ENCODE assay signal across 3 cellular contexts in the genomic region with DNA sequence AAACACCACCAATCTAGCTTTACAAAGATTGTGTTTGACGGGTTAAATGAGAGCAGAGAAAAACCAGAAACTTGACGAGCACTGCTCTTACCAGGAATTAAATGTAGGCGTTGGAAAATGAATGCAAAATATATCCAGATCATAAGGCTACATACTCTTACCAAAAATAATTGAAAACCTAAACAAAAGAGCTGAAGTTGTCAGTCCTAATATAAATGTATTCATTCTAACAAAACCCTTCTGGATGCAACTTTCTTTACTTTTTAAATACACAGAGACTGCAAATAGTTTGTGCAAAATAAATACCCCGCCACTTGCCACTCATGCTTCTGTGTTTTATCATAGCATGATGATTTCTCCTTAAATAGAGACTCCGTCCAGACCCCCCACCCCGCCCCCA.
TF ChIP-seq lines count a peak whose summit lies in the region.

No MANE protein-coding gene starts in this region.

TF ChIP-seq in HCT116, 20 proteins besides CTCF, POLR2A, EP300 and RAD21:
- TF ChIP-seq FOSL1 (IDR thresholded peaks at IDR 0.05; ENCODE audit: low read depth) = no peak
- TF ChIP-seq, protein P1, sequence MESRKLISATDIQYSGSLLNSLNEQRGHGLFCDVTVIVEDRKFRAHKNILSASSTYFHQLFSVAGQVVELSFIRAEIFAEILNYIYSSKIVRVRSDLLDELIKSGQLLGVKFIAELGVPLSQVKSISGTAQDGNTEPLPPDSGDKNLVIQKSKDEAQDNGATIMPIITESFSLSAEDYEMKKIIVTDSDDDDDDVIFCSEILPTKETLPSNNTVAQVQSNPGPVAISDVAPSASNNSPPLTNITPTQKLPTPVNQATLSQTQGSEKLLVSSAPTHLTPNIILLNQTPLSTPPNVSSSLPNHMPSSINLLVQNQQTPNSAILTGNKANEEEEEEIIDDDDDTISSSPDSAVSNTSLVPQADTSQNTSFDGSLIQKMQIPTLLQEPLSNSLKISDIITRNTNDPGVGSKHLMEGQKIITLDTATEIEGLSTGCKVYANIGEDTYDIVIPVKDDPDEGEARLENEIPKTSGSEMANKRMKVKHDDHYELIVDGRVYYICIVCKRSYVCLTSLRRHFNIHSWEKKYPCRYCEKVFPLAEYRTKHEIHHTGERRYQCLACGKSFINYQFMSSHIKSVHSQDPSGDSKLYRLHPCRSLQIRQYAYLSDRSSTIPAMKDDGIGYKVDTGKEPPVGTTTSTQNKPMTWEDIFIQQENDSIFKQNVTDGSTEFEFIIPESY (IDR thresholded peaks at IDR 0.05; ENCODE audit: extremely low read depth, insufficient replicate concordance, low read length) = no peak
- TF ChIP-seq SIN3A (IDR thresholded peaks at IDR 0.05; ENCODE audit: low read depth) = no peak
- TF ChIP-seq JUND (IDR thresholded peaks at IDR 0.05) = no peak
- TF ChIP-seq CEBPB (IDR thresholded peaks at IDR 0.05; ENCODE audit: low read depth) = no peak
- no peak for TF ChIP-seq SRF (IDR thresholded peaks at IDR 0.05; ENCODE audit: low read depth)
- TF ChIP-seq ZNF274 (IDR thresholded peaks at IDR 0.05; ENCODE audit: low read depth, low read length) = no peak
- TF ChIP-seq ELF1 (IDR thresholded peaks at IDR 0.05; ENCODE audit: borderline replicate concordance, low read depth) = no peak
- TF ChIP-seq ZFX (IDR thresholded peaks at IDR 0.05) = no peak
- no peak for TF ChIP-seq YY1 (IDR thresholded peaks at IDR 0.05; ENCODE audit: extremely low read depth, insufficient replicate concordance, low read depth, low read length)
- TF ChIP-seq SP1 (IDR thresholded peaks at IDR 0.05; ENCODE audit: low read depth) = no peak
- no peak for TF ChIP-seq POLR2AphosphoS5 (IDR thresholded peaks at IDR 0.05; ENCODE audit: low read depth, low read length)
- TF ChIP-seq EGR1 (IDR thresholded peaks at IDR 0.05; ENCODE audit: low read depth) = no peak
- no peak for TF ChIP-seq EZH2 (IDR thresholded peaks at IDR 0.05)
- no peak for TF ChIP-seq CBX3 (IDR thresholded peaks at IDR 0.05; ENCODE audit: low read depth)
- TF ChIP-seq, protein P2, sequence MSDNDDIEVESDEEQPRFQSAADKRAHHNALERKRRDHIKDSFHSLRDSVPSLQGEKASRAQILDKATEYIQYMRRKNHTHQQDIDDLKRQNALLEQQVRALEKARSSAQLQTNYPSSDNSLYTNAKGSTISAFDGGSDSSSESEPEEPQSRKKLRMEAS (IDR thresholded peaks at IDR 0.05) = no peak
- TF ChIP-seq TCF7L2 (IDR thresholded peaks at IDR 0.05; ENCODE audit: borderline replicate concordance, extremely low read depth, insufficient read depth, insufficient read length) = no peak
- TF ChIP-seq, protein P3, sequence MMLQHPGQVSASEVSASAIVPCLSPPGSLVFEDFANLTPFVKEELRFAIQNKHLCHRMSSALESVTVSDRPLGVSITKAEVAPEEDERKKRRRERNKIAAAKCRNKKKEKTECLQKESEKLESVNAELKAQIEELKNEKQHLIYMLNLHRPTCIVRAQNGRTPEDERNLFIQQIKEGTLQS (IDR thresholded peaks at IDR 0.05) = no peak
- TF ChIP-seq EZH2phosphoT487 (IDR thresholded peaks at IDR 0.05; ENCODE audit: borderline replicate concordance) = no peak

TF ChIP-seq in WTC11, 78 proteins besides CTCF, POLR2A, EP300 and RAD21 (continues in another document):
- TF ChIP-seq SMAD4 (CRISPR knock-in tag; IDR thresholded peaks at IDR 0.05) (no peak), ZNF396 (CRISPR knock-in tag; IDR thresholded peaks at IDR 0.05; ENCODE audit: borderline replicate concordance) (no peak), ZNF263 (CRISPR knock-in tag; IDR thresholded peaks at IDR 0.05; ENCODE audit: low read depth) (no peak), JUN (CRISPR knock-in tag; IDR thresholded peaks at IDR 0.05) (no peak), TCF7 (CRISPR knock-in tag; IDR thresholded peaks at IDR 0.05; ENCODE audit: low read depth) (no peak), FOXJ3 (CRISPR knock-in tag; IDR thresholded peaks at IDR 0.05; ENCODE audit: borderline replicate concordance) (no peak), JAZF1 (CRISPR knock-in tag; IDR thresholded peaks at IDR 0.05) (no peak), CREB1 (CRISPR knock-in tag; IDR thresholded peaks at IDR 0.05) (no peak), ZNF671 (CRISPR knock-in tag; IDR thresholded peaks at IDR 0.05) (no peak), ETV6 (CRISPR knock-in tag; IDR thresholded peaks at IDR 0.05) (no peak)
- TF ChIP-seq, protein P4, sequence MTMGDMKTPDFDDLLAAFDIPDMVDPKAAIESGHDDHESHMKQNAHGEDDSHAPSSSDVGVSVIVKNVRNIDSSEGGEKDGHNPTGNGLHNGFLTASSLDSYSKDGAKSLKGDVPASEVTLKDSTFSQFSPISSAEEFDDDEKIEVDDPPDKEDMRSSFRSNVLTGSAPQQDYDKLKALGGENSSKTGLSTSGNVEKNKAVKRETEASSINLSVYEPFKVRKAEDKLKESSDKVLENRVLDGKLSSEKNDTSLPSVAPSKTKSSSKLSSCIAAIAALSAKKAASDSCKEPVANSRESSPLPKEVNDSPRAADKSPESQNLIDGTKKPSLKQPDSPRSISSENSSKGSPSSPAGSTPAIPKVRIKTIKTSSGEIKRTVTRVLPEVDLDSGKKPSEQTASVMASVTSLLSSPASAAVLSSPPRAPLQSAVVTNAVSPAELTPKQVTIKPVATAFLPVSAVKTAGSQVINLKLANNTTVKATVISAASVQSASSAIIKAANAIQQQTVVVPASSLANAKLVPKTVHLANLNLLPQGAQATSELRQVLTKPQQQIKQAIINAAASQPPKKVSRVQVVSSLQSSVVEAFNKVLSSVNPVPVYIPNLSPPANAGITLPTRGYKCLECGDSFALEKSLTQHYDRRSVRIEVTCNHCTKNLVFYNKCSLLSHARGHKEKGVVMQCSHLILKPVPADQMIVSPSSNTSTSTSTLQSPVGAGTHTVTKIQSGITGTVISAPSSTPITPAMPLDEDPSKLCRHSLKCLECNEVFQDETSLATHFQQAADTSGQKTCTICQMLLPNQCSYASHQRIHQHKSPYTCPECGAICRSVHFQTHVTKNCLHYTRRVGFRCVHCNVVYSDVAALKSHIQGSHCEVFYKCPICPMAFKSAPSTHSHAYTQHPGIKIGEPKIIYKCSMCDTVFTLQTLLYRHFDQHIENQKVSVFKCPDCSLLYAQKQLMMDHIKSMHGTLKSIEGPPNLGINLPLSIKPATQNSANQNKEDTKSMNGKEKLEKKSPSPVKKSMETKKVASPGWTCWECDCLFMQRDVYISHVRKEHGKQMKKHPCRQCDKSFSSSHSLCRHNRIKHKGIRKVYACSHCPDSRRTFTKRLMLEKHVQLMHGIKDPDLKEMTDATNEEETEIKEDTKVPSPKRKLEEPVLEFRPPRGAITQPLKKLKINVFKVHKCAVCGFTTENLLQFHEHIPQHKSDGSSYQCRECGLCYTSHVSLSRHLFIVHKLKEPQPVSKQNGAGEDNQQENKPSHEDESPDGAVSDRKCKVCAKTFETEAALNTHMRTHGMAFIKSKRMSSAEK (CRISPR knock-in tag; IDR thresholded peaks at IDR 0.05; ENCODE audit: borderline replicate concordance) = no peak
- TF ChIP-seq, protein P5, sequence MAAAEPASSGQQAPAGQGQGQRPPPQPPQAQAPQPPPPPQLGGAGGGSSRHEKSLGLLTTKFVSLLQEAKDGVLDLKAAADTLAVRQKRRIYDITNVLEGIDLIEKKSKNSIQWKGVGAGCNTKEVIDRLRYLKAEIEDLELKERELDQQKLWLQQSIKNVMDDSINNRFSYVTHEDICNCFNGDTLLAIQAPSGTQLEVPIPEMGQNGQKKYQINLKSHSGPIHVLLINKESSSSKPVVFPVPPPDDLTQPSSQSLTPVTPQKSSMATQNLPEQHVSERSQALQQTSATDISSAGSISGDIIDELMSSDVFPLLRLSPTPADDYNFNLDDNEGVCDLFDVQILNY (CRISPR knock-in tag; IDR thresholded peaks at IDR 0.05) = no peak
- TF ChIP-seq, protein P6, sequence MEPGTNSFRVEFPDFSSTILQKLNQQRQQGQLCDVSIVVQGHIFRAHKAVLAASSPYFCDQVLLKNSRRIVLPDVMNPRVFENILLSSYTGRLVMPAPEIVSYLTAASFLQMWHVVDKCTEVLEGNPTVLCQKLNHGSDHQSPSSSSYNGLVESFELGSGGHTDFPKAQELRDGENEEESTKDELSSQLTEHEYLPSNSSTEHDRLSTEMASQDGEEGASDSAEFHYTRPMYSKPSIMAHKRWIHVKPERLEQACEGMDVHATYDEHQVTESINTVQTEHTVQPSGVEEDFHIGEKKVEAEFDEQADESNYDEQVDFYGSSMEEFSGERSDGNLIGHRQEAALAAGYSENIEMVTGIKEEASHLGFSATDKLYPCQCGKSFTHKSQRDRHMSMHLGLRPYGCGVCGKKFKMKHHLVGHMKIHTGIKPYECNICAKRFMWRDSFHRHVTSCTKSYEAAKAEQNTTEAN (CRISPR knock-in tag; IDR thresholded peaks at IDR 0.05) = no peak
- TF ChIP-seq, protein P7, sequence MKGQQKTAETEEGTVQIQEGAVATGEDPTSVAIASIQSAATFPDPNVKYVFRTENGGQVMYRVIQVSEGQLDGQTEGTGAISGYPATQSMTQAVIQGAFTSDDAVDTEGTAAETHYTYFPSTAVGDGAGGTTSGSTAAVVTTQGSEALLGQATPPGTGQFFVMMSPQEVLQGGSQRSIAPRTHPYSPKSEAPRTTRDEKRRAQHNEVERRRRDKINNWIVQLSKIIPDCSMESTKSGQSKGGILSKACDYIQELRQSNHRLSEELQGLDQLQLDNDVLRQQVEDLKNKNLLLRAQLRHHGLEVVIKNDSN (CRISPR knock-in tag; IDR thresholded peaks at IDR 0.05) = no peak

TF ChIP-seq in endothelial cell of umbilical vein, 7 proteins besides CTCF, POLR2A, EP300 and RAD21:
- no peak for TF ChIP-seq MYC (IDR thresholded peaks at IDR 0.05; ENCODE audit: low read depth, low read length)
- TF ChIP-seq GATA2 (IDR thresholded peaks at IDR 0.05; ENCODE audit: insufficient read depth, insufficient read length, low read depth, low read length) = no peak
- no peak for TF ChIP-seq EZH2 (IDR thresholded peaks at IDR 0.05; ENCODE audit: borderline replicate concordance, low read depth, low read length, severe bottlenecking)
- TF ChIP-seq, protein P2 (IDR thresholded peaks at IDR 0.05; ENCODE audit: insufficient read depth, insufficient read length) = no peak
- no peak for TF ChIP-seq FOS (IDR thresholded peaks at IDR 0.05; ENCODE audit: borderline replicate concordance, insufficient read depth, low read length)
- TF ChIP-seq JUN (IDR thresholded peaks at IDR 0.05; ENCODE audit: borderline replicate concordance, insufficient read depth, insufficient read length, low read depth) = no peak
- no peak for TF ChIP-seq POLR2AphosphoS5 (IDR thresholded peaks at IDR 0.05; ENCODE audit: insufficient read depth, low read depth, low read length)
